Comparison of ENCODE assay signal across 14 cellular contexts in genomic region chr15:29612096-29612495, GRCh38.
DNase-seq lines count a peak whose midpoint lies in the region; ATAC-seq, FAIRE-seq and TF ChIP-seq lines count a peak whose summit lies in the region.
"Had no signal": no experiment of that assay in that cellular context is flagged by ENCODE, and none has a peak within 500 bp of the region (broad histone marks: within the 10 kb centered on the region; RNA-seq: fewer than 3 reads in every experiment).

No MANE protein-coding gene starts in this region.

- in situ Hi-C loops in KBM-7 (cut with MboI; ENCODE audit: low pct_unique_long_range_greater_than_20kb, low sequenced_read_pairs), result no loop called here

- FAIRE-seq in H54 (lab: Jason Lieb, UNC), result no peak

- H3K4me3 Mint-ChIP-seq in stimulated activated memory B cell treated with anti-CD40 and anti-IgM and Interleukin-4, amounts not matched to agents 10 μg/mL and 1 μg/mL and 100 μg/mL, for 72 hours, result no peak overlapping the region
- H3K4me3 Mint-ChIP-seq: activated CD4-positive, alpha-beta T cell treated with anti-CD3 and anti-CD28 coated beads for 36 hours; dendritic cell treated with granulocyte-macrophage colony-stimulating factor and Interleukin-4, amounts not matched to agents 40 ng/mL and 50 ng/mL, for 4 days had no signal

- no peak for ATAC-seq in stimulated activated memory B cell treated with anti-CD40 and anti-IgM and Interleukin-4, amounts not matched to agents 10 μg/mL and 1 μg/mL and 100 μg/mL, for 72 hours
- ATAC-seq: activated CD4-positive, alpha-beta T cell treated with anti-CD3 and anti-CD28 coated beads for 36 hours had no signal

- H3K4me1 Mint-ChIP-seq in stimulated activated memory B cell treated with anti-CD40 and anti-IgM and Interleukin-4, amounts not matched to agents 10 μg/mL and 1 μg/mL and 100 μg/mL, for 72 hours, result no peaks in the 10 kb centered on the region
- H3K4me1 Mint-ChIP-seq: activated CD4-positive, alpha-beta T cell treated with anti-CD3 and anti-CD28 coated beads for 36 hours had no signal

- DNase-seq in 8988T (peak; percentile 23), H54 (ENCODE audit: insufficient read length, low spot score) (peak; percentile 24), astrocyte of the hippocampus (ENCODE audit: low read depth, low spot score) (peak; percentile 81), iris pigment epithelial cell (ENCODE audit: low read depth) (peak; percentile 91), DMS153 treated with DMSO at 0.1 percent for 48 hours (lab: John Stamatoyannopoulos, UW; ENCODE audit: unreplicated experiment) (no peak), cortex of kidney (lab: John Stamatoyannopoulos, UW) (no peak), KBM-7 (no peak)
- DNase-seq: activated CD4-positive, alpha-beta T cell treated with anti-CD3 and anti-CD28 coated beads for 36 hours; activated effector memory CD4-positive, alpha-beta T cell treated with Interleukin-2 at 50 U/mL for 16 hours; AML-193; hippocampal formation; NCI-H69 had no signal

- peaks cover 5% of the 10 kb centered on the region for H3K9me3 Mint-ChIP-seq in stimulated activated memory B cell treated with anti-CD40 and anti-IgM and Interleukin-4, amounts not matched to agents 10 μg/mL and 1 μg/mL and 100 μg/mL, for 72 hours
- H3K9me3 Mint-ChIP-seq: dendritic cell treated with granulocyte-macrophage colony-stimulating factor and Interleukin-4, amounts not matched to agents 40 ng/mL and 50 ng/mL, for 4 days had no signal

- H3K27ac Mint-ChIP-seq in stimulated activated memory B cell treated with anti-CD40 and anti-IgM and Interleukin-4, amounts not matched to agents 10 μg/mL and 1 μg/mL and 100 μg/mL, for 72 hours, result no peak overlapping the region
- H3K27ac Mint-ChIP-seq: activated CD4-positive, alpha-beta T cell treated with anti-CD3 and anti-CD28 coated beads for 36 hours; dendritic cell treated with granulocyte-macrophage colony-stimulating factor and Interleukin-4, amounts not matched to agents 40 ng/mL and 50 ng/mL, for 4 days had no signal

- no peaks in the 10 kb centered on the region for H3K36me3 Mint-ChIP-seq in stimulated activated memory B cell treated with anti-CD40 and anti-IgM and Interleukin-4, amounts not matched to agents 10 μg/mL and 1 μg/mL and 100 μg/mL, for 72 hours

- no peaks in the 10 kb centered on the region for H3K27me3 Mint-ChIP-seq in stimulated activated memory B cell treated with anti-CD40 and anti-IgM and Interleukin-4, amounts not matched to agents 10 μg/mL and 1 μg/mL and 100 μg/mL, for 72 hours
- H3K27me3 Mint-ChIP-seq: dendritic cell treated with granulocyte-macrophage colony-stimulating factor and Interleukin-4, amounts not matched to agents 40 ng/mL and 50 ng/mL, for 4 days had no signal

- TF ChIP-seq POLR2A in H54 (IDR thresholded peaks at IDR 0.05; ENCODE audit: low read depth, low read length), result no peak

Comparison
In these comparisons a context has a peak if more than half of its experiments do, and no peak if none do; other contexts are left out.
1. DNase-seq: peak in 8988T (single experiment), H54 (single experiment), astrocyte of the hippocampus (single experiment) and iris pigment epithelial cell (single experiment); none in DMS153 treated with DMSO at 0.1 percent for 48 hours (single experiment), cortex of kidney (single experiment) and KBM-7 (single experiment).